32 cellular contexts compared by ENCODE assay signal in genomic region chr16:73560497-73560896, GRCh38.
"Had no signal": no experiment of that assay in that cellular context is flagged by ENCODE, and none has a peak within 500 bp of the region (broad histone marks: within the 10 kb centered on the region; RNA-seq: fewer than 3 reads in every experiment).

No MANE protein-coding gene starts in this region.

- H3K4me1 ChIP-seq: SJSA1 had no signal

- ATAC-seq: activated CD8-positive, alpha-beta memory T cell treated with anti-CD3 and anti-CD28 coated beads, Interleukin-2, amount 10 ng/mL, durations not matched to agents 7 days and 5 days; activated naive CD8-positive, alpha-beta T cell treated with anti-CD3 and anti-CD28 coated beads, Interleukin-2, amount 50 U/mL, for 24 hours; Panc1; WTC11 had no signal

- DNase-seq: activated CD4-positive, alpha-beta memory T cell treated with anti-CD3 and anti-CD28 coated beads for 36 hours; activated CD4-positive, alpha-beta T cell treated with anti-CD3 and anti-CD28 coated beads for 4 hours; activated CD4-positive, alpha-beta T cell treated with anti-CD3 and anti-CD28 coated beads, Interleukin-2, amount 50 U/mL, for 1 hour; activated CD4-positive, CD25-positive, alpha-beta regulatory T cell treated with anti-CD3 and anti-CD28 coated beads, Interleukin-2, amount 50 U/mL, for 72 hours; activated CD8-positive, alpha-beta memory T cell treated with anti-CD3 and anti-CD28 coated beads for 24 hours; activated CD8-positive, alpha-beta memory T cell treated with anti-CD3 and anti-CD28 coated beads, Interleukin-2, amount 10 ng/mL, durations not matched to agents 7 days and 5 days; activated CD8-positive, alpha-beta memory T cell treated with anti-CD3 and anti-CD28 coated beads, Interleukin-2, amount 50 U/mL, for 48 hours; activated effector memory CD4-positive, alpha-beta T cell treated with Interleukin-2 at 50 U/mL for 16 hours; activated naive CD4-positive, alpha-beta T cell treated with anti-CD3 and anti-CD28 coated beads, Interleukin-2, amount 10 ng/mL, durations not matched to agents 7 days and 5 days; activated naive CD8-positive, alpha-beta T cell treated with anti-CD3 and anti-CD28 coated beads, Interleukin-2, amount 50 U/mL, for 24 hours; activated T-cell treated with anti-CD3 and anti-CD28 coated beads, Interleukin-2, amount 50 U/mL, for 48 hours; aorta; brain microvascular endothelial cell; central memory CD4-positive, alpha-beta T cell; MM.1S; NCI-H1105; NCI-H1417 treated with DMSO at 0.1 percent for 48 hours; NCI-H187 treated with DMSO at 0.1 percent for 48 hours; NCI-H2081; NCI-H510A; NCI-H526; NCI-H774; RPMI8226; SHP77 treated with DMSO at 0.1 percent for 48 hours; SK-N-SH had no signal

- H3K36me3 Mint-ChIP-seq: activated CD4-positive, alpha-beta memory T cell treated with anti-CD3 and anti-CD28 coated beads for 36 hours; activated CD8-positive, alpha-beta memory T cell treated with anti-CD3 and anti-CD28 coated beads, Interleukin-2, amount 10 ng/mL, durations not matched to agents 7 days and 5 days; activated naive CD4-positive, alpha-beta T cell treated with anti-CD3 and anti-CD28 coated beads, Interleukin-2, amount 10 ng/mL, durations not matched to agents 7 days and 5 days; activated naive CD8-positive, alpha-beta T cell; WTC11 had no signal

- H3K9me3 ChIP-seq: SJSA1, SK-N-SH had no signal

- H3K27ac ChIP-seq: brain microvascular endothelial cell, KMS-11, SJSA1 had no signal

- H3K27me3 ChIP-seq: brain microvascular endothelial cell, SJSA1 had no signal

- H3K9ac ChIP-seq: KMS-11, SK-N-SH had no signal

- H3K4me2 ChIP-seq: KMS-11, SK-N-SH had no signal

- H3K4me3 Mint-ChIP-seq: activated CD4-positive, alpha-beta memory T cell treated with anti-CD3 and anti-CD28 coated beads for 36 hours; activated CD8-positive, alpha-beta memory T cell treated with anti-CD3 and anti-CD28 coated beads, Interleukin-2, amount 10 ng/mL, durations not matched to agents 7 days and 5 days; activated naive CD4-positive, alpha-beta T cell treated with anti-CD3 and anti-CD28 coated beads, Interleukin-2, amount 10 ng/mL, durations not matched to agents 7 days and 5 days; activated naive CD8-positive, alpha-beta T cell; activated naive CD8-positive, alpha-beta T cell treated with anti-CD3 and anti-CD28 coated beads, Interleukin-2, amount 50 U/mL, for 24 hours; T-helper 1 cell treated with Interleukin-12 subunit alpha and Interleukin-12 subunit beta and Interleukin-4 antibody, amounts not matched to agents 30 μg/mL and 1 μg/mL, for 36 hours; T-helper 2 cell treated with Interferon-gamma antibody and Interleukin-4, amounts not matched to agents 5 μg/mL and 100 μg/mL, for 36 hours; WTC11 had no signal

- H3K4me3 ChIP-seq: SJSA1 had no signal

- H3K9me3 Mint-ChIP-seq: activated CD4-positive, alpha-beta memory T cell treated with anti-CD3 and anti-CD28 coated beads for 36 hours; WTC11 had no signal

- H3K36me3 ChIP-seq: brain microvascular endothelial cell, SJSA1 had no signal

- H3K4me1 Mint-ChIP-seq: activated CD8-positive, alpha-beta memory T cell treated with anti-CD3 and anti-CD28 coated beads, Interleukin-2, amount 10 ng/mL, durations not matched to agents 7 days and 5 days; activated naive CD4-positive, alpha-beta T cell treated with anti-CD3 and anti-CD28 coated beads, Interleukin-2, amount 10 ng/mL, durations not matched to agents 7 days and 5 days; activated naive CD8-positive, alpha-beta T cell treated with anti-CD3 and anti-CD28 coated beads, Interleukin-2, amount 50 U/mL, for 24 hours had no signal

- H3K27me3 Mint-ChIP-seq: activated CD4-positive, alpha-beta memory T cell treated with anti-CD3 and anti-CD28 coated beads for 36 hours; activated CD8-positive, alpha-beta memory T cell treated with anti-CD3 and anti-CD28 coated beads, Interleukin-2, amount 10 ng/mL, durations not matched to agents 7 days and 5 days; activated naive CD4-positive, alpha-beta T cell treated with anti-CD3 and anti-CD28 coated beads, Interleukin-2, amount 10 ng/mL, durations not matched to agents 7 days and 5 days; activated naive CD8-positive, alpha-beta T cell had no signal

- H3K27ac Mint-ChIP-seq: activated CD4-positive, alpha-beta memory T cell treated with anti-CD3 and anti-CD28 coated beads for 36 hours; activated CD8-positive, alpha-beta memory T cell treated with anti-CD3 and anti-CD28 coated beads, Interleukin-2, amount 10 ng/mL, durations not matched to agents 7 days and 5 days; activated naive CD4-positive, alpha-beta T cell treated with anti-CD3 and anti-CD28 coated beads, Interleukin-2, amount 10 ng/mL, durations not matched to agents 7 days and 5 days; activated naive CD8-positive, alpha-beta T cell; activated naive CD8-positive, alpha-beta T cell treated with anti-CD3 and anti-CD28 coated beads, Interleukin-2, amount 50 U/mL, for 24 hours; T-helper 1 cell treated with Interleukin-12 subunit alpha and Interleukin-12 subunit beta and Interleukin-4 antibody, amounts not matched to agents 30 μg/mL and 1 μg/mL, for 36 hours; T-helper 2 cell treated with Interferon-gamma antibody and Interleukin-4, amounts not matched to agents 5 μg/mL and 100 μg/mL, for 36 hours; WTC11 had no signal
